11 cellular contexts compared by ENCODE assay signal in the genomic region with DNA sequence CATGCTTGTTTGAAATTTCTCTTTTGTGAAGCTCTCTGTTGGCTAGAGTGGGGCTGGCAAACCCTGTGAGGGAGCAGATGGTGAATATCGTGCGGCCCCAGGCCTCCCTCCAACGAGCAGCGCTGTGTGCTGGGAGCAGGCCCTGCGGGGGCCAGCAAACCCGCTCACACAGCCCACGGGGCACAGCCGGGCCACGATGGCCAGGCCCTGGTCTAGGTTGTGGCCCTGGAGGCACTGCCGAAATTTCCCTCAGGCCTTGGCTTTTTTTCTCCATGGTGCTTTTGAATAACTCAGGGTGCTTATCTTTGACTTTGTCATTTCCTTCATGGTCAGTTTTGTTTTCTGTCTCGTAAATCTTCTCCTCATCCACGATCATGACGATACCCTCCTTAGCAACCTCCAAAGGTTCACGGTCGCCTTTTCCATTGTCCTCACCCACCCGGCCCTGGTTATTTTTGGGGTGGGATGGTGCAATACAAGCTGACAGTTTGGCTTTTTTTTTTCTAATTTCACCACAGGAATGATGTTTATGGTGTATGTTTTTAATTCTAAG. TPM values are rescaled to one million over a fixed set of nuclear protein-coding genes. Genes with fewer than 3 reads are reported as not detected.
A peak's percentile ranks its signal among the peaks of the same experiment; 100 is the strongest.
DNase-seq lines count a peak whose midpoint lies in the region; ATAC-seq and TF ChIP-seq lines count a peak whose summit lies in the region.
"Had no signal": no experiment of that assay in that cellular context is flagged by ENCODE, and none has a peak within 500 bp of the region (broad histone marks: within the 10 kb centered on the region; RNA-seq: fewer than 3 reads in every experiment).

No MANE protein-coding gene starts in this region.

- peaks cover 21% of the 10 kb centered on the region for H3K79me2 ChIP-seq in Karpas-422 (ENCODE audit: low read length)
- H3K79me2 ChIP-seq: parathyroid adenoma had no signal

- TF ChIP-seq POLR2A in IMR-90 (IDR thresholded peaks at IDR 0.05; ENCODE audit: low read depth, low read length), result no peak

- no peak overlapping the region for H3K18ac ChIP-seq in IMR-90 (ENCODE audit: low read depth, low read length)

- peak overlapping the region; percentile 32; the same call in 1 of the 2 replicates for H3K4ac ChIP-seq in IMR-90 (ENCODE audit: low read depth, low read length)

- H3K4me2 ChIP-seq in IMR-90 (ENCODE audit: low read depth, low read length), result peak overlapping the region; percentile 40; the same call in 1 of the 2 replicates
- H3K4me2 ChIP-seq in Karpas-422 (ENCODE audit: low read depth, low read length, poor library complexity, severe bottlenecking), result no peak overlapping the region

- no peak for TF ChIP-seq RAD21 in IMR-90 (IDR thresholded peaks at IDR 0.05; ENCODE audit: low read length)

- H4K8ac ChIP-seq in IMR-90 (ENCODE audit: low read depth in 2 of 2, low read length in 2 of 2), result no peak overlapping the region

- H3K9ac ChIP-seq in IMR-90 (ENCODE audit: low read depth, low read length) (no peak overlapping the region), Karpas-422 (ENCODE audit: low read length) (no peak overlapping the region)
- H3K9ac ChIP-seq: parathyroid adenoma had no signal

- no peak overlapping the region for H2BK15ac ChIP-seq in IMR-90 (ENCODE audit: low read depth, low read length)

- H3K9me3 ChIP-seq in IMR-90 (ENCODE audit: control insufficient read depth, insufficient read depth, low read length), result no peaks in the 10 kb centered on the region
- H3K9me3 ChIP-seq in left ventricle myocardium inferior (replicated peaks), result no peaks in the 10 kb centered on the region
- H3K9me3 ChIP-seq in effector memory CD4-positive, alpha-beta T cell (ENCODE audit: control insufficient read depth, low read length), result no peaks in the 10 kb centered on the region
- H3K9me3 ChIP-seq in CD4-positive, alpha-beta T cell (ENCODE audit: control insufficient read depth, low read length), result no peaks in the 10 kb centered on the region
- no peaks in the 10 kb centered on the region for H3K9me3 ChIP-seq in Karpas-422 (ENCODE audit: low read length)
- H3K9me3 ChIP-seq: MG63 had no signal

- in situ Hi-C loops in IMR-90 (cut with MboI; ENCODE audit: low sequenced_read_pairs), result no loop called here

- peaks cover 5% of the 10 kb centered on the region for H3K4me1 Mint-ChIP-seq in CD4-positive, alpha-beta T cell (ENCODE audit: low read depth)

- H3K14ac ChIP-seq in IMR-90 (replicated peaks; ENCODE audit: low read depth, low read length), result 0 out of 2 replicates have a peak overlapping the region, but pooled peaks have one; percentile 20

- H3K27me3 ChIP-seq in IMR-90 (ENCODE audit: control insufficient read depth, insufficient read depth, low read length) (no peaks in the 10 kb centered on the region), left ventricle myocardium inferior (ENCODE audit: low read depth) (no peaks in the 10 kb centered on the region), Karpas-422 (ENCODE audit: low read length) (no peaks in the 10 kb centered on the region)
- no peaks in the 10 kb centered on the region for H3K27me3 ChIP-seq in effector memory CD4-positive, alpha-beta T cell (replicated peaks; ENCODE audit: control insufficient read depth, insufficient read depth, low read length, poor library complexity, severe bottlenecking)
- no peaks in the 10 kb centered on the region for H3K27me3 ChIP-seq in CD4-positive, alpha-beta T cell (ENCODE audit: control insufficient read depth, insufficient read depth, low read length)
- H3K27me3 ChIP-seq: MG63 had no signal

- H3K79me1 ChIP-seq in IMR-90 (ENCODE audit: low read depth in 1 of 2, low read length in 2 of 2), result peaks cover 13 to 59% of the 10 kb centered on the region in 2 experiments

- H3K9me3 Mint-ChIP-seq in CD4-positive, alpha-beta T cell, result no peaks in the 10 kb centered on the region

- CTCF ChIA-PET in IMR-90 (lab: Yijun Ruan, JAX), result no interaction called here
- CTCF ChIA-PET in CD4-positive, alpha-beta T cell (lab: Charles Lee), result no interaction called here

- H3K4me1 ChIP-seq in IMR-90 (ENCODE audit: control insufficient read depth, insufficient read depth, low read length), result peaks cover 12% of the 10 kb centered on the region
- peaks cover 36% of the 10 kb centered on the region for H3K4me1 ChIP-seq in left ventricle myocardium inferior
- no peaks in the 10 kb centered on the region for H3K4me1 ChIP-seq in effector memory CD4-positive, alpha-beta T cell (ENCODE audit: control insufficient read depth, insufficient read depth, low read length, poor library complexity, severe bottlenecking)
- no peaks in the 10 kb centered on the region for H3K4me1 ChIP-seq in Karpas-422 (ENCODE audit: low read length)
- H3K4me1 ChIP-seq: parathyroid adenoma had no signal

- ATAC-seq in IMR-90 (ENCODE audit: low read depth), result peak; percentile 33
- no peak for ATAC-seq in CD4-positive, alpha-beta T cell (ENCODE audit: poor library complexity)

- peaks cover 82% of the 10 kb centered on the region for H4K20me1 ChIP-seq in IMR-90 (ENCODE audit: insufficient read depth, low read length)
- no peaks in the 10 kb centered on the region for H4K20me1 ChIP-seq in Karpas-422 (ENCODE audit: insufficient read depth, low read depth, low read length)

- no peak overlapping the region for H3K4me3 ChIP-seq in IMR-90 (ENCODE audit: insufficient read depth, low read depth, low read length)
- H3K4me3 ChIP-seq in left ventricle myocardium inferior, result no peak overlapping the region
- no peak overlapping the region for H3K4me3 ChIP-seq in effector memory CD4-positive, alpha-beta T cell (ENCODE audit: insufficient read depth, low read depth, low read length, poor library complexity, severe bottlenecking)
- H3K4me3 ChIP-seq in Karpas-422 (ENCODE audit: low read length), result no peak overlapping the region
- H3K4me3 ChIP-seq: MG63 had no signal

- H3K36me3 ChIP-seq in IMR-90 (ENCODE audit: control insufficient read depth, insufficient read depth, low read length) (peaks cover 23% of the 10 kb centered on the region; the same call in 1 of the 2 replicates), left ventricle myocardium inferior (peaks cover 13% of the 10 kb centered on the region), Karpas-422 (ENCODE audit: insufficient read depth, low read length) (no peaks in the 10 kb centered on the region; the same call in 1 of the 2 replicates)
- H3K36me3 ChIP-seq in effector memory CD4-positive, alpha-beta T cell (ENCODE audit: control insufficient read depth, insufficient read depth, low read length), result peaks cover 7% of the 10 kb centered on the region

- DNase-seq in IMR-90 (peak; percentile 44), left ventricle myocardium inferior (no peak), stromal cell of bone marrow (ENCODE audit: low read depth) (peak; percentile 60), NCI-H82 (lab: John Stamatoyannopoulos, UW) (no peak), Karpas-422 (no peak)
- no peak for DNase-seq in effector memory CD4-positive, alpha-beta T cell
- no peak for DNase-seq in CD4-positive, alpha-beta T cell
- DNase-seq: MG63, OCI-M1 had no signal

- no TSS peak for BruUV-seq in IMR-90 (replicated peaks; lab: Mats Ljungman, UMichigan)

- TF ChIP-seq CTCF in IMR-90 (conservative IDR thresholded peaks at IDR 0.05; ENCODE audit: low read depth, low read length), result no peak
- TF ChIP-seq CTCF in VCaP (conservative IDR thresholded peaks at IDR 0.05), result no peak
- no peak for TF ChIP-seq CTCF in left ventricle myocardium inferior (IDR thresholded peaks at IDR 0.05; ENCODE audit: borderline replicate concordance)
- no peak for TF ChIP-seq CTCF in CD4-positive, alpha-beta T cell (IDR thresholded peaks at IDR 0.05)

- no peak overlapping the region for H2BK5ac ChIP-seq in IMR-90 (ENCODE audit: low read depth, low read length, poor library complexity, severe bottlenecking)

- H3K27ac ChIP-seq in IMR-90 (ENCODE audit: insufficient read depth, low read length), result peak overlapping the region; percentile 19; the same call in 1 of the 2 replicates
- peak overlapping the region; percentile 33 for H3K27ac ChIP-seq in VCaP
- peak overlapping the region; percentile 27 for H3K27ac ChIP-seq in left ventricle myocardium inferior (replicated peaks)
- H3K27ac ChIP-seq in effector memory CD4-positive, alpha-beta T cell (ENCODE audit: insufficient read depth, low read length, poor library complexity, severe bottlenecking), result no peak overlapping the region
- H3K27ac ChIP-seq in CD4-positive, alpha-beta T cell (ENCODE audit: low read depth, low read length), result no peak overlapping the region
- no peak overlapping the region for H3K27ac ChIP-seq in Karpas-422 (ENCODE audit: low read length)
- H3K27ac ChIP-seq: parathyroid adenoma had no signal

- H4K91ac ChIP-seq in IMR-90 (ENCODE audit: insufficient read depth, low read depth, low read length), result no peak overlapping the region

- no peak overlapping the region for H2AK5ac ChIP-seq in IMR-90 (ENCODE audit: low read depth, low read length)

- H2BK20ac ChIP-seq in IMR-90 (ENCODE audit: low read depth, low read length), result no peak overlapping the region

- H2BK120ac ChIP-seq in IMR-90 (ENCODE audit: low read depth, low read length), result peak overlapping the region; percentile 16; the same call in 1 of the 2 replicates

- peaks cover 19% of the 10 kb centered on the region for H3K36me3 Mint-ChIP-seq in CD4-positive, alpha-beta T cell (ENCODE audit: low read depth)

- no peak overlapping the region for H2AFZ ChIP-seq in IMR-90 (replicated peaks; ENCODE audit: low read length, poor library complexity)
- no peak overlapping the region for H2AFZ ChIP-seq in Karpas-422 (ENCODE audit: low read length)
- H2AFZ ChIP-seq: parathyroid adenoma had no signal

- H2AK9ac ChIP-seq in IMR-90 (replicated peaks; ENCODE audit: low read depth, low read length, poor library complexity), result no peak overlapping the region

- H3K4me3 Mint-ChIP-seq in CD4-positive, alpha-beta T cell, result no peak overlapping the region

- POLR2A ChIA-PET in IMR-90 (lab: Charles Lee; ENCODE audit: unreplicated experiment), result no interaction called here
- POLR2A ChIA-PET in CD4-positive, alpha-beta T cell (lab: Charles Lee), result no interaction called here

- no peaks in the 10 kb centered on the region for H3K27me3 Mint-ChIP-seq in CD4-positive, alpha-beta T cell

- no peak overlapping the region for H3K27ac Mint-ChIP-seq in CD4-positive, alpha-beta T cell

- no peak overlapping the region for H3K56ac ChIP-seq in IMR-90 (ENCODE audit: extremely low read depth, insufficient read depth, low read length)

- dilution Hi-C loops in IMR-90 (cut with HindIII; ENCODE audit: low sequenced_read_pairs, unreplicated experiment), result no loop called here

- H3K9me2 ChIP-seq in Karpas-422 (replicated peaks; ENCODE audit: insufficient read depth, low read length), result no peaks in the 10 kb centered on the region

- H3K9me1 ChIP-seq in IMR-90 (ENCODE audit: insufficient read depth, low read length), result peaks cover 9% of the 10 kb centered on the region

- no peak overlapping the region; the same call in 1 of the 2 replicates for H4K5ac ChIP-seq in IMR-90 (ENCODE audit: low read depth, low read length)

- peak overlapping the region; percentile 20; the same call in 1 of the 2 replicates for H3K23ac ChIP-seq in IMR-90 (ENCODE audit: low read depth, low read length)

- intact Hi-C loops in IMR-90 (cut with micrococcal nuclease) (no loop called here), left ventricle myocardium inferior (cut with micrococcal nuclease) (no loop called here)
- intact Hi-C loops in CD4-positive, alpha-beta T cell (cut with DNase I, micrococcal nuclease), result no loop called here

- 70% methylated on average over 9 of the region's 16 CpGs; no CpG with 5 or more reads in 1 of the 2 experiments for WGBS in IMR-90 (ENCODE audit: extremely low coverage in 2 of 2, insufficient read length in 1 of 2), 2 experiments

RNA-seq across cellular contexts. Expression of a gene that starts 20.7 kb away (rescaled TPM):
- total RNA-seq in IMR-90 (2012; rRNA removed), result 40.0 and 45.0 TPM in 2 replicates
- 55.3 and 59.4 TPM in 2 replicates for polyA plus RNA-seq in IMR-90 (2012; rRNA removed)
- polyA plus RNA-seq in IMR-90 (2012; cell fraction: cytosol; rRNA removed), result 33.1 and 59.8 TPM in 2 replicates
- polyA plus RNA-seq in IMR-90 (2012; cell fraction: nucleus; rRNA removed; ENCODE audit: low replicate concordance), result 190 and 236 TPM in 2 replicates
- 21.5 TPM for total RNA-seq in left ventricle myocardium inferior
- 10 to 100 TPM; 45.1 to 48.6 TPM for total RNA-seq in CD4-positive, alpha-beta T cell
- 18.0 and 18.7 TPM in 2 replicates for total RNA-seq in Karpas-422 (2014; rRNA removed; shearing (Covaris generic); ENCODE audit: low replicate concordance)

RNA-seq across cellular contexts. Expression of a gene that starts 37.4 kb away (rescaled TPM):
- total RNA-seq in IMR-90 (2012; rRNA removed) (under 0.01 TPM in 2 replicates), left ventricle myocardium inferior (12.0 TPM)
- polyA plus RNA-seq in IMR-90 (2012; rRNA removed), result 0.32 and 0.36 TPM in 2 replicates
- polyA plus RNA-seq in IMR-90 (2012; cell fraction: cytosol; rRNA removed), result 0.09 and 0.27 TPM in 2 replicates
- polyA plus RNA-seq in IMR-90 (2012; cell fraction: nucleus; rRNA removed; ENCODE audit: low replicate concordance), result 0.54 and 1.4 TPM in 2 replicates
- total RNA-seq in CD4-positive, alpha-beta T cell, result under 1 TPM; 0.22 to 0.91 TPM
- not detected in 2 replicates for total RNA-seq in Karpas-422 (2014; rRNA removed; shearing (Covaris generic); ENCODE audit: low replicate concordance)

RNA-seq across cellular contexts. Expression of a gene that starts 52.0 kb away (rescaled TPM):
- 5.0 and 9.1 TPM in 2 replicates for total RNA-seq in IMR-90 (2012; rRNA removed)
- polyA plus RNA-seq in IMR-90 (2012; rRNA removed), result 16.0 and 17.8 TPM in 2 replicates
- 10.5 and 14.2 TPM in 2 replicates for polyA plus RNA-seq in IMR-90 (2012; cell fraction: cytosol; rRNA removed)
- 68.7 and 78.0 TPM in 2 replicates for polyA plus RNA-seq in IMR-90 (2012; cell fraction: nucleus; rRNA removed; ENCODE audit: low replicate concordance)
- 4.5 TPM for total RNA-seq in left ventricle myocardium inferior
- 10 to 100 TPM; 25.3 to 29.2 TPM for total RNA-seq in CD4-positive, alpha-beta T cell
- 50.5 and 72.2 TPM in 2 replicates for total RNA-seq in Karpas-422 (2014; rRNA removed; shearing (Covaris generic); ENCODE audit: low replicate concordance)

RNA-seq across cellular contexts. Expression of a gene that starts 52.2 kb away (rescaled TPM):
- total RNA-seq in IMR-90 (2012; rRNA removed) (39.3 and 62.2 TPM in 2 replicates), left ventricle myocardium inferior (914 TPM)
- 603 and 663 TPM in 2 replicates for polyA plus RNA-seq in IMR-90 (2012; rRNA removed)
- polyA plus RNA-seq in IMR-90 (2012; cell fraction: cytosol; rRNA removed), result 498 and 689 TPM in 2 replicates
- 88.5 and 91.8 TPM in 2 replicates for polyA plus RNA-seq in IMR-90 (2012; cell fraction: nucleus; rRNA removed; ENCODE audit: low replicate concordance)
- 100 to 1,000 TPM; 109 to 126 TPM for total RNA-seq in CD4-positive, alpha-beta T cell
- 334 and 357 TPM in 2 replicates for total RNA-seq in Karpas-422 (2014; rRNA removed; shearing (Covaris generic); ENCODE audit: low replicate concordance)

Comparison
In these comparisons a context has a peak if more than half of its experiments do, and no peak if none do; other contexts are left out.
1. DNase-seq: peak in IMR-90 (single experiment) and stromal cell of bone marrow (single experiment); none in left ventricle myocardium inferior (single experiment), effector memory CD4-positive, alpha-beta T cell (0 of 3), CD4-positive, alpha-beta T cell (0 of 10), NCI-H82 (single experiment) and Karpas-422 (single experiment).
2. H3K27ac ChIP-seq: peak in IMR-90 (single experiment), VCaP (single experiment) and left ventricle myocardium inferior (single experiment); none in effector memory CD4-positive, alpha-beta T cell (single experiment), CD4-positive, alpha-beta T cell (single experiment) and Karpas-422 (single experiment).